In genomic region chr2:81181845-81182244, GRCh38 we compare ENCODE assay signal across 3 cellular contexts.
TF ChIP-seq lines count a peak whose summit lies in the region.

No MANE protein-coding gene starts in this region.

TF ChIP-seq in HepG2, 621 proteins besides CTCF, POLR2A, EP300 and RAD21 (continued from another document):
- TF ChIP-seq ZNF260 (CRISPR knock-in tag; IDR thresholded peaks at IDR 0.05; ENCODE audit: borderline replicate concordance, low read depth) (no peak), MAFK (conservative IDR thresholded peaks at IDR 0.05 in 1 of 2, IDR thresholded peaks at IDR 0.05 in 1 of 2; ENCODE audit: low read length in 2 of 2) (peak; percentile 61 to 80), ZUFSP (CRISPR knock-in tag; IDR thresholded peaks at IDR 0.05; ENCODE audit: borderline replicate concordance) (no peak), ETS1 (CRISPR knock-in tag; IDR thresholded peaks at IDR 0.05) (no peak), ZNF30 (CRISPR knock-in tag; IDR thresholded peaks at IDR 0.05) (no peak), MAFF (IDR thresholded peaks at IDR 0.05; ENCODE audit: low read depth, low read length) (peak; percentile 79), NAIF1 (CRISPR knock-in tag; IDR thresholded peaks at IDR 0.05; ENCODE audit: borderline replicate concordance) (no peak)
- TF ChIP-seq, protein P1, sequence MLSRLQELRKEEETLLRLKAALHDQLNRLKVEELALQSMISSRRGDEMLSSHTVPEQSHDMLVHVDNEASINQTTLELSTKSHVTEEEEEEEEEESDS (CRISPR knock-in tag; IDR thresholded peaks at IDR 0.05; ENCODE audit: borderline replicate concordance) = no peak

TF ChIP-seq in A549, 52 proteins besides CTCF, POLR2A, EP300 and RAD21 (continued from another document):
- TF ChIP-seq MAFK (IDR thresholded peaks at IDR 0.05; ENCODE audit: partially characterized antibody) (peak; percentile 33), CBX8 (IDR thresholded peaks at IDR 0.05) (no peak)

TF ChIP-seq in IMR-90, 13 proteins besides CTCF, POLR2A, EP300 and RAD21 (continued from another document):
- TF ChIP-seq MAFK (IDR thresholded peaks at IDR 0.05; ENCODE audit: low read depth, low read length) = peak; percentile 46
- TF ChIP-seq CHD1 (IDR thresholded peaks at IDR 0.05; ENCODE audit: low read depth, low read length) = no peak
